Comparison of ENCODE assay signal across 8 cellular contexts in the genomic region with DNA sequence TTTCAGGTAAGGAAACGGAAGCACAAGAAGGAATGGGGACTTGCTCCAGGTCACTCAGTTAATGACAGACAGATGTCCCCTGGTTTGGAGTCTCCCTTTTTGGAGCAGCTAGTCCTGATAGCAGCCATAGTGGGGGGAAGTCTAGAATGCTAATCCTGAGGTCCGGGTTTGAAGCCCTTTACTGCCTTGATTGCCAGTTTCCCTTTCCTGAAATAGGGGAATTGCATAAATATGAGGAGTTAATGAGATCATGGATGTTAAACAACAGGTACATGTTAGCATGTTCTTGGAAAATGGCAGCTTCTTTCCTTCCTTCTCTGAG. TPM values are rescaled to one million over a fixed set of nuclear protein-coding genes. Genes with fewer than 3 reads are reported as not detected.
DNase-seq lines count a peak whose midpoint lies in the region; ATAC-seq, FAIRE-seq and TF ChIP-seq lines count a peak whose summit lies in the region.

No MANE protein-coding gene starts in this region.

- intact Hi-C loops in activated naive CD4-positive, alpha-beta T cell treated with anti-CD3 and anti-CD28 coated beads for 36 hours (cut with micrococcal nuclease) = loop anchor here (1.0 to 5.0 kb wide), 6 partner anchors 47 to 265 kb away; a partner anchor contains a TSS
- intact Hi-C loops in K562 (cut with micrococcal nuclease) (loop anchor here (2.0 kb wide), 1 partner anchor 135 kb away; no protein-coding TSS in a partner anchor), upper lobe of right lung (cut with DNase I) (no loop called here)

- TF ChIP-seq EP300 in K562 (IDR thresholded peaks at IDR 0.05; ENCODE audit: low read length) = no peak

- H3K36me3 ChIP-seq in K562 (ENCODE audit: control insufficient read depth, insufficient read depth, low read length) = peaks cover 2% of the 10 kb centered on the region; the same call in 1 of the 3 replicates
- H3K36me3 ChIP-seq in lung (ENCODE audit: control insufficient read depth in 2 of 2, insufficient read depth in 2 of 2, low read length in 2 of 2) = peaks cover 6% of the 10 kb centered on the region in 2 donors
- peaks cover 5% of the 10 kb centered on the region for H3K36me3 ChIP-seq in upper lobe of right lung

- H3K4me1 ChIP-seq in K562 (replicated peaks in 1 of 2; ENCODE audit: control insufficient read depth in 2 of 2, insufficient read depth in 2 of 2, low read length in 2 of 2) = peaks cover 17 to 22% of the 10 kb centered on the region in 2 experiments; a peak in 4 of 5 replicates
- H3K4me1 ChIP-seq in lung (ENCODE audit: control insufficient read depth in 2 of 2, insufficient read depth in 2 of 2, low read length in 2 of 2) = peaks cover 7% of the 10 kb centered on the region in 2 donors
- H3K4me1 ChIP-seq in upper lobe of right lung = peaks cover 10% of the 10 kb centered on the region

- H3K4me1 Mint-ChIP-seq in activated naive CD4-positive, alpha-beta T cell treated with anti-CD3 and anti-CD28 coated beads for 36 hours (ENCODE audit: low read depth) = peaks cover 20% of the 10 kb centered on the region

- no peaks in the 10 kb centered on the region for H3K36me3 Mint-ChIP-seq in activated naive CD4-positive, alpha-beta T cell treated with anti-CD3 and anti-CD28 coated beads for 36 hours (ENCODE audit: low read depth)

- peak overlapping the region; percentile 77 to 94 for H3K9ac ChIP-seq in K562 (ENCODE audit: insufficient read depth in 1 of 2, low read depth in 2 of 2, low read length in 2 of 2)

- H3K9me1 ChIP-seq in K562 (ENCODE audit: control insufficient read depth, insufficient read depth, low read length) = no peaks in the 10 kb centered on the region

- H3K9me3 Mint-ChIP-seq in activated naive CD4-positive, alpha-beta T cell treated with anti-CD3 and anti-CD28 coated beads for 36 hours = no peaks in the 10 kb centered on the region

- no peak for TF ChIP-seq POLR2A in K562 (conservative IDR thresholded peaks at IDR 0.05)

- H3K27ac ChIP-seq in K562 (ENCODE audit: extremely low read depth, low read depth, low read length) (peak overlapping the region; percentile 1; the same call in 1 of the 3 replicates), lung (ENCODE audit: low read depth in 1 of 2, low read length in 1 of 2) (peak overlapping the region; percentile 94 to 97), upper lobe of right lung (peak overlapping the region; percentile 94)

- peaks cover 14% of the 10 kb centered on the region; the same call in 1 of the 3 replicates for H3K79me2 ChIP-seq in K562 (ENCODE audit: control insufficient read depth, insufficient read depth, low read length)

- H2AFZ ChIP-seq in K562 (ENCODE audit: low read depth, low read length) = peak overlapping the region; percentile 87

- H3K4me3 Mint-ChIP-seq in activated naive CD4-positive, alpha-beta T cell treated with anti-CD3 and anti-CD28 coated beads for 36 hours = peak overlapping the region; percentile 95

- no peak for DNase-seq in activated naive CD4-positive, alpha-beta T cell treated with anti-CD3 and anti-CD28 coated beads for 36 hours
- DNase-seq in activated naive CD4-positive, alpha-beta T cell treated with anti-CD3 and anti-CD28 coated beads, Interleukin-2, amount 50 U/mL, for 16 hours = no peak
- no peak for DNase-seq in K562 (ENCODE audit: extremely low read depth in 1 of 4, low spot score in 3 of 4)
- no peak for DNase-seq in lung (ENCODE audit: low spot score)
- DNase-seq in upper lobe of right lung = no peak
- no peak for DNase-seq in activated gamma-delta T cell (lab: John Stamatoyannopoulos, UW)
- no peak for DNase-seq in GDM1 (lab: John Stamatoyannopoulos, UW)
- no peak for DNase-seq in NCI-H446 treated with DMSO at 0.1 percent for 48 hours (lab: John Stamatoyannopoulos, UW)

- peak overlapping the region; percentile 87 for H3K4me2 ChIP-seq in K562 (ENCODE audit: insufficient read depth, low read length)

- CTCF ChIA-PET in activated naive CD4-positive, alpha-beta T cell treated with anti-CD3 and anti-CD28 coated beads for 36 hours (lab: Charles Lee) = interaction anchor here (0.6 to 1.9 kb wide), 8 partner anchors 14 to 256 kb away, joined by 3 to 26 read pairs (median 4); a partner anchor contains a TSS
- CTCF ChIA-PET in K562 (lab: Yijun Ruan, JAX; ENCODE audit: low intra/inter-chr PET ratio) = interaction anchor here (1.9 kb wide), 1 partner anchor 135 kb away, joined by 14 read pairs; no protein-coding TSS in a partner anchor

- TF ChIP-seq CTCF in K562 (IDR thresholded peaks at IDR 0.05 in 2 of 3, conservative IDR thresholded peaks at IDR 0.05 in 1 of 3; ENCODE audit: insufficient read depth in 2 of 3, low read depth in 1 of 3, low read length in 3 of 3) = no peak
- no peak for TF ChIP-seq CTCF in lung (IDR thresholded peaks at IDR 0.05; ENCODE audit: control extremely low read depth, extremely low read depth)
- TF ChIP-seq CTCF in upper lobe of right lung (IDR thresholded peaks at IDR 0.05) = no peak

- no peaks in the 10 kb centered on the region for H3K9me3 ChIP-seq in K562 (replicated peaks; ENCODE audit: control insufficient read depth, insufficient read depth, low read depth, low read length)
- H3K9me3 ChIP-seq in lung (ENCODE audit: control insufficient read depth in 2 of 2, insufficient read depth in 1 of 2, low read length in 1 of 2) = no peaks in the 10 kb centered on the region
- H3K9me3 ChIP-seq in upper lobe of right lung = no peaks in the 10 kb centered on the region

- H3K27ac Mint-ChIP-seq in activated naive CD4-positive, alpha-beta T cell treated with anti-CD3 and anti-CD28 coated beads for 36 hours = peak overlapping the region; percentile 96

- in situ Hi-C loops in K562 (cut with MboI) = no loop called here

- H3K27me3 ChIP-seq in K562 (ENCODE audit: control insufficient read depth in 2 of 2, insufficient read depth in 2 of 2, low read length in 2 of 2) (peaks cover 0 to under 1% of the 10 kb centered on the region in 2 experiments; a peak in 3 of 5 replicates), lung (ENCODE audit: control insufficient read depth, insufficient read depth) (no peaks in the 10 kb centered on the region), upper lobe of right lung (no peaks in the 10 kb centered on the region)

- no peak for FAIRE-seq in K562 (lab: Jason Lieb, UNC)

- H4K20me1 ChIP-seq in K562 (replicated peaks; ENCODE audit: control insufficient read depth, insufficient read depth, low read length) = no peaks in the 10 kb centered on the region

- ATAC-seq in K562 (no peak), lung (ENCODE audit: insufficient read depth, low FRiP score) (no peak), upper lobe of right lung (no peak)

- BruUV-seq in K562 (replicated peaks; lab: Mats Ljungman, UMichigan) = no TSS peak

- WGBS in K562 (ENCODE audit: insufficient coverage, low coverage, missing lambda C conversion rate) = 19% methylated on average over 2 of the region's 2 CpGs
- WGBS in lung, 2 donors = 15 to 17% methylated on average over 2 of the region's 2 CpGs

- POLR2A ChIA-PET in K562 (lab: Yijun Ruan, JAX) = interaction anchor here (0.7 to 1.6 kb wide), 3 partner anchors 9 to 19 kb away, joined by 4 to 7 read pairs (median 5); no protein-coding TSS in a partner anchor

- no peaks in the 10 kb centered on the region for H3K27me3 Mint-ChIP-seq in activated naive CD4-positive, alpha-beta T cell treated with anti-CD3 and anti-CD28 coated beads for 36 hours (ENCODE audit: low read depth)

- peak overlapping the region; percentile 68 for H3K4me3 ChIP-seq in K562
- H3K4me3 ChIP-seq in lung = peak overlapping the region; percentile 81
- peak overlapping the region; percentile 78 for H3K4me3 ChIP-seq in upper lobe of right lung

- TF ChIP-seq RAD21 in K562 (CRISPR knock-in tag; conservative IDR thresholded peaks at IDR 0.05 in 1 of 2, IDR thresholded peaks at IDR 0.05 in 1 of 2) = no peak

RNA-seq across cellular contexts. Expression of a gene that starts 0.3 kb away (rescaled TPM):
- 10 to 100 TPM; 10.8 to 11.5 TPM for total RNA-seq in activated naive CD4-positive, alpha-beta T cell treated with anti-CD3 and anti-CD28 coated beads for 36 hours
- total RNA-seq in K562 (2011; cell fraction: chromatin; rRNA removed; ENCODE audit: low replicate concordance) = 10.0 and 15.3 TPM in 2 replicates
- total RNA-seq in K562 (2011; cell fraction: nucleolus; rRNA removed) = 5.7 and 7.5 TPM in 2 replicates
- total RNA-seq in K562 (2011; cell fraction: nucleoplasm; rRNA removed) = 7.3 and 10.5 TPM in 2 replicates
- total RNA-seq in K562 (2014; rRNA removed) (1.7 and 2.3 TPM in 2 replicates), K562 (2014; rRNA removed; fragmentation: Illumina TruSeq; extraction: Trizol) (3.7 and 3.8 TPM in 2 replicates), K562 (2015; rRNA removed; fragmentation: Illumina TruSeq; extraction: Trizol) (2.8 and 3.4 TPM in 2 replicates), K562 (2021) (6.6 and 7.0 TPM in 2 replicates), lung (10 to 100 TPM in 1 of 2 donors, 1 to 10 TPM in 1; 7.0 to 13.8 TPM), upper lobe of right lung (8.0 TPM)
- polyA plus RNA-seq in K562 (2011; rRNA removed) (1.8 and 1.9 TPM in 2 replicates), K562 (2014; fragmentation: Illumina TruSeq; extraction: Trizol) (4.2 and 4.6 TPM in 2 replicates), K562 (2014; fragmentation: Nextera tagmentation; extraction: Ambion mirVana) (1 to 10 TPM; 1.1 to 1.5 TPM), K562 (2014; rRNA removed) (2.6 and 2.9 TPM in 2 replicates), lung (1 to 10 TPM; 3.2 to 5.4 TPM)
- 1.2 and 1.7 TPM in 2 replicates for polyA plus RNA-seq in K562 (2011; cell fraction: cytosol; rRNA removed)
- polyA plus RNA-seq in K562 (2011; cell fraction: nucleus; rRNA removed) = 2.0 and 5.5 TPM in 2 replicates
- polyA plus RNA-seq in K562 (2012) = 3.4 and 3.8 TPM in 2 replicates
- 2.9 and 3.0 TPM in 2 replicates for polyA minus RNA-seq in K562 (2011; rRNA and poly(A)+ RNA removed)
- polyA minus RNA-seq in K562 (2011; cell fraction: cytosol; rRNA and poly(A)+ RNA removed) = 2.0 and 3.1 TPM in 2 replicates
- polyA minus RNA-seq in K562 (2011; cell fraction: nucleus; rRNA and poly(A)+ RNA removed) = 1.5 and 2.7 TPM in 2 replicates

RNA-seq across cellular contexts. Expression of a gene that starts 46.5 kb away (rescaled TPM):
- total RNA-seq in activated naive CD4-positive, alpha-beta T cell treated with anti-CD3 and anti-CD28 coated beads for 36 hours = 10 to 100 TPM; 48.7 to 50.2 TPM
- total RNA-seq in K562 (2011; cell fraction: chromatin; rRNA removed; ENCODE audit: low replicate concordance) = 69.8 and 104 TPM in 2 replicates
- 129 and 134 TPM in 2 replicates for total RNA-seq in K562 (2011; cell fraction: nucleolus; rRNA removed)
- 110 and 125 TPM in 2 replicates for total RNA-seq in K562 (2011; cell fraction: nucleoplasm; rRNA removed)
- total RNA-seq in K562 (2014; rRNA removed) (24.7 and 26.4 TPM in 2 replicates), K562 (2014; rRNA removed; fragmentation: Illumina TruSeq; extraction: Trizol) (40.2 and 47.5 TPM in 2 replicates), K562 (2015; rRNA removed; fragmentation: Illumina TruSeq; extraction: Trizol) (32.5 and 34.7 TPM in 2 replicates), K562 (2021) (43.1 and 48.8 TPM in 2 replicates), lung (10 to 100 TPM; 76.5 to 83.9 TPM), upper lobe of right lung (143 TPM)
- polyA plus RNA-seq in K562 (2011; rRNA removed) (107 and 130 TPM in 2 replicates), K562 (2014; fragmentation: Illumina TruSeq; extraction: Trizol) (55.6 and 58.3 TPM in 2 replicates), K562 (2014; fragmentation: Nextera tagmentation; extraction: Ambion mirVana) (10 to 100 TPM; 73.1 to 93.2 TPM), K562 (2014; rRNA removed) (34.7 and 38.6 TPM in 2 replicates), lung (10 to 100 TPM; 36.7 to 76.1 TPM)
- 115 and 165 TPM in 2 replicates for polyA plus RNA-seq in K562 (2011; cell fraction: cytosol; rRNA removed)
- polyA plus RNA-seq in K562 (2011; cell fraction: nucleus; rRNA removed) = 76.3 and 79.4 TPM in 2 replicates
- polyA plus RNA-seq in K562 (2012) = 42.5 and 62.4 TPM in 2 replicates
- 202 and 263 TPM in 2 replicates for polyA minus RNA-seq in K562 (2011; rRNA and poly(A)+ RNA removed)
- 83.5 and 95.9 TPM in 2 replicates for polyA minus RNA-seq in K562 (2011; cell fraction: cytosol; rRNA and poly(A)+ RNA removed)
- polyA minus RNA-seq in K562 (2011; cell fraction: nucleus; rRNA and poly(A)+ RNA removed) = 25.7 and 39.3 TPM in 2 replicates

Comparison
In these comparisons a context has a peak if more than half of its experiments do, and no peak if none do; other contexts are left out.
1. H3K27ac ChIP-seq: peak in every context shown above with its lines; median percentile 96 in lung; 94 in upper lobe of right lung; 1 in K562.